24 cellular contexts compared by ENCODE assay signal in the genomic region with DNA sequence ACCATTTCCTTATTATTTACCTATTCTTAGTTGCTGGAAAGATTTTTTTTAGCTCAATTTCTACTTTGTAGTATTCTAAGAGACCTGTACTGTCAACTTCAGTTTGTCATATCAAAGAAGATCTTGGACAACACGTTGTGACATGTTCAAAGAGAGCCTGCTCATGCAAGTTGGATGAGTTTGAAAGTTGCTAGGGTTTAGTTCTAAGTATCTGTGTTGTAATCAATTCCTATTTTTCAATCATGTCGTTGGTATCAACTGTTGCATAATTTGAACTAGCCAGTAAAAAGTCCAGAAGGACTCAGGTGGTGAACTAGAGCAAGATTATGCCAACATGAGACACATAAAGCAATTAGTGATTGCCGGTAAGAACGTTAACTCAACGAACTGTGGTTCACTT. TPM values are rescaled to one million over a fixed set of nuclear protein-coding genes. Genes with fewer than 3 reads are reported as not detected.
DNase-seq lines count a peak whose midpoint lies in the region; ATAC-seq, FAIRE-seq and TF ChIP-seq lines count a peak whose summit lies in the region.
"Had no signal": no experiment of that assay in that cellular context is flagged by ENCODE, and none has a peak within 500 bp of the region (broad histone marks: within the 10 kb centered on the region; RNA-seq: fewer than 3 reads in every experiment).

No MANE protein-coding gene starts in this region.

- H3K27me3 ChIP-seq in mammary epithelial cell (ENCODE audit: insufficient read depth, low read length) = no peaks in the 10 kb centered on the region
- H3K27me3 ChIP-seq in breast epithelium = no peaks in the 10 kb centered on the region
- no peaks in the 10 kb centered on the region for H3K27me3 ChIP-seq in K562 (ENCODE audit: control insufficient read depth in 2 of 2, insufficient read depth in 2 of 2, low read length in 2 of 2)
- no peaks in the 10 kb centered on the region for H3K27me3 ChIP-seq in PC-3 (ENCODE audit: low read length)
- H3K27me3 ChIP-seq: BLaER1 had no signal

- no peaks in the 10 kb centered on the region for H3K9me2 ChIP-seq in PC-3 (replicated peaks; ENCODE audit: low read length)

- H3K4me1 Mint-ChIP-seq in type B pancreatic cell (ENCODE audit: unreplicated experiment) = peaks cover 3% of the 10 kb centered on the region
- H3K4me1 Mint-ChIP-seq in Calu3 (ENCODE audit: low read depth, unreplicated experiment) = no peaks in the 10 kb centered on the region
- H3K4me1 Mint-ChIP-seq: CD14-positive monocyte; CD4-positive, alpha-beta memory T cell had no signal

- no peaks in the 10 kb centered on the region for H3K36me3 ChIP-seq in mammary epithelial cell (ENCODE audit: insufficient read depth, low read length)
- H3K36me3 ChIP-seq in breast epithelium = no peaks in the 10 kb centered on the region
- no peaks in the 10 kb centered on the region for H3K36me3 ChIP-seq in K562 (ENCODE audit: control insufficient read depth, insufficient read depth, low read length)
- H3K36me3 ChIP-seq in PC-3 (ENCODE audit: low read depth, low read length) = no peaks in the 10 kb centered on the region; the same call in 1 of the 2 replicates
- H3K36me3 ChIP-seq: BLaER1 had no signal

- H3K4me3 ChIP-seq in mammary epithelial cell (replicated peaks in 1 of 3; ENCODE audit: insufficient read depth in 1 of 3, low read depth in 2 of 3, low read length in 3 of 3) (no peak overlapping the region), breast epithelium (no peak overlapping the region), K562 (no peak overlapping the region), PC-3 (ENCODE audit: low read length) (no peak overlapping the region)
- H3K4me3 ChIP-seq: BLaER1, GM12878 had no signal

- H2AFZ ChIP-seq in mammary epithelial cell (ENCODE audit: low read depth, low read length) (peak overlapping the region; percentile 46), K562 (ENCODE audit: low read depth, low read length) (peak overlapping the region; percentile 33), PC-3 (ENCODE audit: low read length) (no peak overlapping the region)

- intact Hi-C loops in mammary epithelial cell (cut with micrococcal nuclease) (no loop called here), breast epithelium (cut with DNase I; ENCODE audit: low total_unique reads) (no loop called here), K562 (cut with micrococcal nuclease) (no loop called here), PC-3 (cut with micrococcal nuclease) (no loop called here), Calu3 (cut with micrococcal nuclease; ENCODE audit: unreplicated experiment) (no loop called here)

- no TSS peak for BruUV-seq in mammary epithelial cell (replicated peaks; lab: Mats Ljungman, UMichigan)
- BruUV-seq in K562 (replicated peaks; lab: Mats Ljungman, UMichigan) = no TSS peak
- BruUV-seq in PC-3 (replicated peaks; lab: Mats Ljungman, UMichigan) = no TSS peak
- no TSS peak for BruUV-seq in Calu3 (replicated peaks; lab: Mats Ljungman, UMichigan)

- dilution Hi-C loops in mammary epithelial cell (cut with HindIII; ENCODE audit: low sequenced_read_pairs) = no loop called here

- H3K9me3 Mint-ChIP-seq in type B pancreatic cell (no peaks in the 10 kb centered on the region), Calu3 (ENCODE audit: low read depth, unreplicated experiment) (no peaks in the 10 kb centered on the region)
- H3K9me3 Mint-ChIP-seq: CD4-positive, alpha-beta memory T cell; HFFc6 had no signal

- in situ Hi-C loops in mammary epithelial cell (cut with MboI; ENCODE audit: low sequenced_read_pairs in 2 of 2) (no loop called here), K562 (cut with MboI) (no loop called here)

- H3K4me3 Mint-ChIP-seq in type B pancreatic cell = no peak overlapping the region
- H3K4me3 Mint-ChIP-seq in Calu3 (ENCODE audit: low read depth, unreplicated experiment) = no peak overlapping the region
- H3K4me3 Mint-ChIP-seq: CD14-positive monocyte; CD4-positive, alpha-beta memory T cell; HFFc6 had no signal

- no peak for TF ChIP-seq RAD21 in K562 (CRISPR knock-in tag; conservative IDR thresholded peaks at IDR 0.05 in 1 of 2, IDR thresholded peaks at IDR 0.05 in 1 of 2)

- DNase-seq in mammary epithelial cell (peak; percentile 81), breast epithelium (ENCODE audit: low spot score in 2 of 2) (no peak), K562 (ENCODE audit: extremely low read depth in 1 of 4, low spot score in 3 of 4) (no peak), type B pancreatic cell (ENCODE audit: extremely low spot score, unreplicated experiment) (no peak), PC-3 (no peak), Calu3 (no peak)
- DNase-seq: 8988T; CD4-positive, alpha-beta memory T cell; DMS 273 treated with DMSO at 0.1 percent for 48 hours; DMS53; DND-41; EL; GOT3; H7; HFFc6; IMR-90 had no signal

- H3K4me1 ChIP-seq in mammary epithelial cell (ENCODE audit: insufficient read depth, low read length) (peaks cover 9% of the 10 kb centered on the region), breast epithelium (no peaks in the 10 kb centered on the region), K562 (replicated peaks in 1 of 2; ENCODE audit: control insufficient read depth in 2 of 2, insufficient read depth in 2 of 2, low read length in 2 of 2) (no peaks in the 10 kb centered on the region), PC-3 (ENCODE audit: insufficient read depth, low read length) (no peaks in the 10 kb centered on the region)
- H3K4me1 ChIP-seq: BLaER1 had no signal

- H4K20me1 ChIP-seq in mammary epithelial cell (ENCODE audit: insufficient read depth, low read length) (no peaks in the 10 kb centered on the region), K562 (replicated peaks; ENCODE audit: control insufficient read depth, insufficient read depth, low read length) (no peaks in the 10 kb centered on the region), PC-3 (ENCODE audit: low read length) (no peaks in the 10 kb centered on the region)
- H4K20me1 ChIP-seq: BLaER1 had no signal

- no peak for ATAC-seq in K562
- ATAC-seq in esophagus mucosa = peak; percentile 25
- no peak for ATAC-seq in GM18907 (IDR thresholded peaks at IDR 0.05; ENCODE audit: unreplicated experiment)
- no peak for ATAC-seq in PC-3
- ATAC-seq: GM12878, HCT116 had no signal

- H3K27ac ChIP-seq in mammary epithelial cell (ENCODE audit: insufficient read depth, low read depth, low read length) (peak overlapping the region; percentile 22), breast epithelium (no peak overlapping the region), K562 (ENCODE audit: extremely low read depth, low read depth, low read length) (no peak overlapping the region), PC-3 (ENCODE audit: low read length) (no peak overlapping the region)
- H3K27ac ChIP-seq: BLaER1, HL-60 had no signal

- H3K36me3 Mint-ChIP-seq in type B pancreatic cell (peaks cover 18% of the 10 kb centered on the region), Calu3 (ENCODE audit: insufficient read depth, unreplicated experiment) (no peaks in the 10 kb centered on the region)
- H3K36me3 Mint-ChIP-seq: CD14-positive monocyte; CD4-positive, alpha-beta memory T cell had no signal

- TF ChIP-seq EP300 in K562 (IDR thresholded peaks at IDR 0.05; ENCODE audit: low read length) = no peak

- CTCF ChIA-PET in mammary epithelial cell (lab: Charles Lee; ENCODE audit: low non-redundant PET) (no interaction called here), K562 (lab: Yijun Ruan, JAX; ENCODE audit: low intra/inter-chr PET ratio) (no interaction called here), PC-3 (lab: Charles Lee) (no interaction called here), Calu3 (lab: Charles Lee) (no interaction called here)

- no peak for TF ChIP-seq POLR2A in breast epithelium (IDR thresholded peaks at IDR 0.05)
- TF ChIP-seq POLR2A in K562 (conservative IDR thresholded peaks at IDR 0.05) = no peak

- H3K9ac ChIP-seq in mammary epithelial cell (ENCODE audit: insufficient read depth, low read length) (no peak overlapping the region), K562 (ENCODE audit: insufficient read depth in 1 of 2, low read depth in 2 of 2, low read length in 2 of 2) (no peak overlapping the region), PC-3 (ENCODE audit: low read length) (no peak overlapping the region)
- H3K9ac ChIP-seq: BLaER1 had no signal

- 56% methylated on average over 5 of the region's 5 CpGs for WGBS in mammary epithelial cell (ENCODE audit: low coverage, missing lambda C conversion rate)
- WGBS in K562 (ENCODE audit: insufficient coverage, low coverage, missing lambda C conversion rate) = 32% methylated on average over 5 of the region's 5 CpGs

- H3F3A ChIP-seq in PC-3 (ENCODE audit: low read length, unreplicated experiment) = no peaks in the 10 kb centered on the region

- POLR2A ChIA-PET in K562 (lab: Yijun Ruan, JAX) (no interaction called here), PC-3 (lab: Charles Lee; ENCODE audit: unreplicated experiment) (no interaction called here)

- H3K79me2 ChIP-seq in mammary epithelial cell (ENCODE audit: insufficient read depth, low read length) = no peaks in the 10 kb centered on the region
- H3K79me2 ChIP-seq in K562 (ENCODE audit: control insufficient read depth, insufficient read depth, low read length) = no peaks in the 10 kb centered on the region
- no peaks in the 10 kb centered on the region for H3K79me2 ChIP-seq in PC-3 (ENCODE audit: low read length)

- H3K9me1 ChIP-seq in K562 (ENCODE audit: control insufficient read depth, insufficient read depth, low read length) = no peaks in the 10 kb centered on the region

- H3K9me3 ChIP-seq in mammary epithelial cell (replicated peaks; ENCODE audit: insufficient read depth, low read length) (no peaks in the 10 kb centered on the region), breast epithelium (no peaks in the 10 kb centered on the region), K562 (replicated peaks; ENCODE audit: control insufficient read depth, insufficient read depth, low read depth, low read length) (no peaks in the 10 kb centered on the region), PC-3 (ENCODE audit: low read length) (no peaks in the 10 kb centered on the region)
- H3K9me3 ChIP-seq: BLaER1 had no signal

- H3K27me3 Mint-ChIP-seq in type B pancreatic cell (no peaks in the 10 kb centered on the region), Calu3 (ENCODE audit: unreplicated experiment) (no peaks in the 10 kb centered on the region)
- H3K27me3 Mint-ChIP-seq: CD4-positive, alpha-beta memory T cell had no signal

- H3K4me2 ChIP-seq in mammary epithelial cell (ENCODE audit: insufficient read depth, low read depth, low read length) = peak overlapping the region; percentile 30
- H3K4me2 ChIP-seq in K562 (ENCODE audit: insufficient read depth, low read length) = no peak overlapping the region
- H3K4me2 ChIP-seq in PC-3 (ENCODE audit: low read length) = no peak overlapping the region
- H3K4me2 ChIP-seq: BLaER1 had no signal

- H3K27ac Mint-ChIP-seq in type B pancreatic cell (peak overlapping the region; percentile 54), Calu3 (ENCODE audit: unreplicated experiment) (no peak overlapping the region)
- H3K27ac Mint-ChIP-seq: CD14-positive monocyte; CD4-positive, alpha-beta memory T cell; HFFc6 had no signal

- TF ChIP-seq CTCF in mammary epithelial cell (conservative IDR thresholded peaks at IDR 0.05 in 1 of 2, IDR thresholded peaks at IDR 0.05 in 1 of 2; ENCODE audit: extremely low read depth in 1 of 2, insufficient read depth in 1 of 2, low read depth in 1 of 2, low read length in 2 of 2) (no peak), breast epithelium (IDR thresholded peaks at IDR 0.05) (no peak), K562 (IDR thresholded peaks at IDR 0.05 in 2 of 3, conservative IDR thresholded peaks at IDR 0.05 in 1 of 3; ENCODE audit: insufficient read depth in 2 of 3, low read depth in 1 of 3, low read length in 3 of 3) (no peak), type B pancreatic cell (conservative IDR thresholded peaks at IDR 0.05) (no peak), PC-3 (conservative IDR thresholded peaks at IDR 0.05; ENCODE audit: low read depth, low read length) (no peak), Calu3 (IDR thresholded peaks at IDR 0.05; ENCODE audit: unreplicated experiment) (no peak)

- FAIRE-seq in K562 (lab: Jason Lieb, UNC) = no peak
- FAIRE-seq: GM12878 had no signal

RNA-seq across cellular contexts. Expression of a gene that starts 30.2 kb away (rescaled TPM):
- total RNA-seq in mammary epithelial cell = 10 to 100 TPM in 1 of 2 donors, 1 to 10 TPM in 1; 1.8 to 24.2 TPM
- 4.7 TPM for polyA plus RNA-seq in mammary epithelial cell
- 2.9 TPM for polyA minus RNA-seq in mammary epithelial cell
- 10 to 100 TPM in 2 of 3 donors, 1 to 10 TPM in 1; 1.6 to 33.5 (median 22.3) TPM for total RNA-seq in breast epithelium
- 11.2 and 28.4 TPM in 2 replicates for total RNA-seq in K562 (2011; cell fraction: chromatin; rRNA removed; ENCODE audit: low replicate concordance)
- total RNA-seq in K562 (2011; cell fraction: nucleolus; rRNA removed) = 4.3 and 8.4 TPM in 2 replicates
- 16.1 and 27.0 TPM in 2 replicates for total RNA-seq in K562 (2011; cell fraction: nucleoplasm; rRNA removed)
- total RNA-seq in K562 (2014; rRNA removed) = 14.8 and 17.8 TPM in 2 replicates
- total RNA-seq in K562 (2014; rRNA removed; fragmentation: Illumina TruSeq; extraction: Trizol) = 37.5 and 37.8 TPM in 2 replicates
- 29.4 and 30.0 TPM in 2 replicates for total RNA-seq in K562 (2015; rRNA removed; fragmentation: Illumina TruSeq; extraction: Trizol)
- total RNA-seq in K562 (2021) = 18.7 and 21.9 TPM in 2 replicates
- 23.3 and 28.3 TPM in 2 replicates for polyA plus RNA-seq in K562 (2011; rRNA removed)
- polyA plus RNA-seq in K562 (2011; cell fraction: cytosol; rRNA removed) = 8.8 and 18.9 TPM in 2 replicates
- 9.1 and 9.8 TPM in 2 replicates for polyA plus RNA-seq in K562 (2011; cell fraction: nucleus; rRNA removed)
- 20.5 and 22.7 TPM in 2 replicates for polyA plus RNA-seq in K562 (2012)
- polyA plus RNA-seq in K562 (2014; fragmentation: Illumina TruSeq; extraction: Trizol) = 23.9 and 29.8 TPM in 2 replicates
- polyA plus RNA-seq in K562 (2014; fragmentation: Nextera tagmentation; extraction: Ambion mirVana) = 10 to 100 TPM; 26.6 to 27.4 TPM
- polyA plus RNA-seq in K562 (2014; rRNA removed) = 21.0 and 26.3 TPM in 2 replicates
- polyA minus RNA-seq in K562 (2011; rRNA and poly(A)+ RNA removed) = 28.0 and 33.7 TPM in 2 replicates
- polyA minus RNA-seq in K562 (2011; cell fraction: cytosol; rRNA and poly(A)+ RNA removed) = 8.7 and 13.0 TPM in 2 replicates
- 9.8 and 16.0 TPM in 2 replicates for polyA minus RNA-seq in K562 (2011; cell fraction: nucleus; rRNA and poly(A)+ RNA removed)
- total RNA-seq in esophagus mucosa = 0.88 TPM
- total RNA-seq in type B pancreatic cell (ENCODE audit: low replicate concordance) = 31.7 and 56.8 TPM in 2 replicates
- total RNA-seq in PC-3 (2014; rRNA removed) = 22.4 and 28.0 TPM in 2 replicates
- total RNA-seq in Calu3 (2022) = 11.8 and 17.2 TPM in 2 replicates
- total RNA-seq: G401 had no signal
